In the genomic region with DNA sequence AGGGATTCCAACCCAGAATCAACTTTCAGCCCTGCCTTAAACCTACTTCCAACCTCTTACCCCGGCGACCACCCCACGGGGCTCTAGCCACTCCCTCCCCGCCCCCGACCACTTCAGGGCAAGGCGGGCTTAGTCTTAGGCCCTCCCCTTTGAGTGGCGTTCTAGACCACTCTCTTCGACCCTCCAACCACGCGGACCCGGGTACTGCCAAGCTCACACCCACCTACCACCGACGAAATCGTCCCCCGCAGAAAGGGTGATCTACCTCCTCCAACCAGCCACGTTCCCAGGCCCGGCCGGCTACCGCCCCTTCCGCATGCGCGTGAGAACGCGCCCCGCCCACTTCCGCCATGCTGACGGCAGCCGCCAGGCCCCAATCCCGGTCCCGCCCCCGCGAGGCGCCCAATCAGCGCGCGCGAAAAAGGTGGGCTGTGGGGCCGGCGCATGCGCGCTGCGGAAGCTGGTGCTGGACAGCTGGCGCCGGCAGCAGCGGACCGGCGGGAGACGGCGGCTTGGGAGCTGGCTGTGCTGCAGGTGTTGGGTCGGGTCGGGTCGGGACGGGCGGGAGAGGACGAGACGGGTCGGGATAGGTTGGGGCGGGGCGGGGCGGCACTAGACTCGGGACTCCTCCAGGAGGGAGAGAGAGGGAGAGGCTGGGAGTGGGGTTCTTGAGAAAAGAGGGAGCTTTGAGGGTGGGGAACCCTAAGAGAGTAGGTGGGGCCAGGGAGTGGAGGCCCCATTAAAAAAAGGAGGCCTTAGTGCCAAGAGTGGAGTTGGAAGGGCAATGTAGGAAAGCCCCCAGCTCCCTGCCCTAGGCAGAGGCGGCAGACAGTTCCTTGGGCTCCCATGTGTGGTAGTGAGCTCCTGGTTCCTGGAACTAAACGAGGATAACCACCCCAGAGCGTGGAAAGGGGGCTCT, we compare ENCODE assay signal across 8 cellular contexts. TPM values are rescaled to one million over a fixed set of nuclear protein-coding genes. Genes with fewer than 3 reads are reported as not detected.
DNase-seq lines count a peak whose midpoint lies in the region; ATAC-seq and TF ChIP-seq lines count a peak whose summit lies in the region.

A gene with protein sequence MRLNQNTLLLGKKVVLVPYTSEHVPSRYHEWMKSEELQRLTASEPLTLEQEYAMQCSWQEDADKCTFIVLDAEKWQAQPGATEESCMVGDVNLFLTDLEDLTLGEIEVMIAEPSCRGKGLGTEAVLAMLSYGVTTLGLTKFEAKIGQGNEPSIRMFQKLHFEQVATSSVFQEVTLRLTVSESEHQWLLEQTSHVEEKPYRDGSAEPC (minus strand): TSS at position 302 of the 919 bp plus-strand sequence. CDS start 647 bp downstream, outside the sequence.

- H3K27me3 ChIP-seq in right atrium auricular region (no peaks in the 10 kb centered on the region), psoas muscle (ENCODE audit: insufficient read depth in 3 of 3, low read length in 2 of 3) (no peaks in the 10 kb centered on the region)

- H3K27ac ChIP-seq in right atrium auricular region (peak within 1 kb of the TSS; percentile 74 to 75), psoas muscle (peak within 1 kb of the TSS; percentile 77), urinary bladder (ENCODE audit: low read depth) (peak within 1 kb of the TSS; percentile 69)

- no peak for TF ChIP-seq CTCF in GM13977 (IDR thresholded peaks at IDR 0.05; ENCODE audit: extremely low read depth, insufficient read depth, missing control alignments)
- TF ChIP-seq CTCF in right atrium auricular region (IDR thresholded peaks at IDR 0.05) = no peak
- TF ChIP-seq CTCF in psoas muscle (IDR thresholded peaks at IDR 0.05) = no peak

- H3K36me3 Mint-ChIP-seq in T-helper 17 cell (ENCODE audit: low read depth) = peaks cover 4% of the 10 kb centered on the region

- WGBS in psoas muscle, 3 donors = 0% methylated on average over 57 to 64 of the region's 64 CpGs
- WGBS in urinary bladder = 1% methylated on average over 64 of the region's 64 CpGs

- H3K4me3 Mint-ChIP-seq in T-helper 17 cell = peak within 1 kb of the TSS; percentile 99

- H3K4me3 ChIP-seq in right atrium auricular region = peak within 1 kb of the TSS; percentile 88 to 95
- peak within 1 kb of the TSS; percentile 94 for H3K4me3 ChIP-seq in psoas muscle
- peak within 1 kb of the TSS; percentile 71 for H3K4me3 ChIP-seq in urinary bladder (ENCODE audit: low read depth, low read length)

- in situ Hi-C loops in GM13977 (cut with MboI; ENCODE audit: low pct_unique_long_range_greater_than_20kb, low sequenced_read_pairs, unreplicated experiment) = no loop called here

- H3K4me1 Mint-ChIP-seq in T-helper 17 cell = peaks cover 44% of the 10 kb centered on the region

- H3K27ac Mint-ChIP-seq in T-helper 17 cell = peak within 1 kb of the TSS; percentile 96

- no peaks in the 10 kb centered on the region for H3K27me3 Mint-ChIP-seq in T-helper 17 cell

- intact Hi-C loops in psoas muscle (cut with DNase I) = no loop called here

- H3K4me1 ChIP-seq in right atrium auricular region = peaks cover 0 to 40% of the 10 kb centered on the region in 2 donors
- peaks cover 11% of the 10 kb centered on the region for H3K4me1 ChIP-seq in psoas muscle
- H3K4me1 ChIP-seq in urinary bladder (ENCODE audit: insufficient read depth) = no peaks in the 10 kb centered on the region

- peak; percentile 79 for ATAC-seq in HG02885 (IDR thresholded peaks at IDR 0.05; ENCODE audit: poor library complexity, unreplicated experiment)
- ATAC-seq in T-helper 17 cell = peak; percentile 81
- peak; percentile 96 to 99 (median 98) for ATAC-seq in psoas muscle

- H3K36me3 ChIP-seq in right atrium auricular region (peaks cover 25% of the 10 kb centered on the region), psoas muscle (ENCODE audit: insufficient read depth in 1 of 2, low read depth in 1 of 2) (peaks cover 8 to 60% of the 10 kb centered on the region in 2 donors), urinary bladder (ENCODE audit: insufficient read depth) (no peaks in the 10 kb centered on the region)

- DNase-seq in GM13977 (ENCODE audit: low spot score) = peak; percentile 100
- peak; percentile 92 to 96 for DNase-seq in NCI-H187 (lab: John Stamatoyannopoulos, UW)
- peak; percentile 99 to 100 (median 99) for DNase-seq in T-helper 17 cell
- peak; percentile 57 to 99 (median 90) for DNase-seq in amygdala (lab: John Stamatoyannopoulos, UW)
- peak; percentile 97 for DNase-seq in right atrium auricular region (ENCODE audit: low spot score)
- DNase-seq in psoas muscle = peak; percentile 99

- H3K9me3 ChIP-seq in T-helper 17 cell (ENCODE audit: control insufficient read depth, low read length, poor library complexity, severe bottlenecking) (no peaks in the 10 kb centered on the region), right atrium auricular region (no peaks in the 10 kb centered on the region), psoas muscle (no peaks in the 10 kb centered on the region)

RNA-seq across cellular contexts. Expression of the gene that starts here (rescaled TPM):
- total RNA-seq in T-helper 17 cell (10 to 100 TPM; 32.3 to 32.8 TPM), right atrium auricular region (10 to 100 TPM; 16.2 to 18.7 TPM), psoas muscle (10 to 100 TPM; 15.2 to 32.8 (median 19.9) TPM), urinary bladder (20.7 TPM)
- polyA plus RNA-seq in psoas muscle (10 to 100 TPM; 25.8 to 52.5 (median 25.8) TPM), urinary bladder (33.3 TPM)

Comparison
In these comparisons a context has a peak if more than half of its experiments do, and no peak if none do; other contexts are left out.
1. Peak in every context shown above with its lines: DNase-seq, ATAC-seq, H3K4me3 ChIP-seq and H3K27ac ChIP-seq.